ENCODE assay signal across 19 cellular contexts in genomic region chr2:70607121-70607551, GRCh38. TPM values are rescaled to one million over a fixed set of nuclear protein-coding genes. Genes with fewer than 3 reads are reported as not detected.
DNase-seq lines count a peak whose midpoint lies in the region; ATAC-seq and TF ChIP-seq lines count a peak whose summit lies in the region.
"Had no signal": no experiment of that assay in that cellular context is flagged by ENCODE, and none has a peak within 500 bp of the region (broad histone marks: within the 10 kb centered on the region; RNA-seq: fewer than 3 reads in every experiment).

No MANE protein-coding gene starts in this region.

- 29 to 34% (median 31%) methylated on average over 8 of the region's 8 CpGs for WGBS in psoas muscle, 3 donors

- H3K4me3 ChIP-seq in astrocyte of the cerebellum (ENCODE audit: low read depth, low read length) (no peak overlapping the region), psoas muscle (no peak overlapping the region)
- H3K4me3 ChIP-seq: GM23338, lower lobe of right lung had no signal

- in situ Hi-C loops in astrocyte of the cerebellum (cut with HindIII; ENCODE audit: low sequenced_read_pairs) = no loop called here

- intact Hi-C loops in psoas muscle (cut with DNase I) = no loop called here

- H3K27ac ChIP-seq in psoas muscle = no peak overlapping the region
- H3K27ac ChIP-seq: 22Rv1, lower lobe of right lung had no signal

- TF ChIP-seq CTCF in astrocyte of the cerebellum (IDR thresholded peaks at IDR 0.05; ENCODE audit: low read depth, low read length, missing control alignments) (no peak), psoas muscle (IDR thresholded peaks at IDR 0.05) (no peak)

- no peak for ATAC-seq in psoas muscle
- ATAC-seq: activated CD8-positive, alpha-beta memory T cell treated with anti-CD3 and anti-CD28 coated beads, Interleukin-2, amount 10 ng/mL, durations not matched to agents 7 days and 5 days; GM23338; lower lobe of right lung; stimulated activated memory B cell treated with anti-CD40 and anti-IgM and Interleukin-4, amounts not matched to agents 10 μg/mL and 1 μg/mL and 100 μg/mL, for 72 hours had no signal

- DNase-seq in NCI-H2196 (lab: John Stamatoyannopoulos, UW; ENCODE audit: unreplicated experiment) (peak; percentile 2), NCI-H2196 treated with DMSO at 0.1 percent for 48 hours (lab: John Stamatoyannopoulos, UW; ENCODE audit: unreplicated experiment) (no peak), astrocyte of the cerebellum (ENCODE audit: low read depth) (peak; percentile 39), iPS-NIHi7 (ENCODE audit: extremely low spot score) (peak; percentile 6), superior temporal gyrus (ENCODE audit: extremely low spot score) (peak; percentile 47), activated gamma-delta T cell (lab: John Stamatoyannopoulos, UW) (no peak), psoas muscle (no peak)
- DNase-seq in stimulated activated CD4-positive, alpha-beta T cell treated with anti-CD3 and anti-CD28 coated beads, Interleukin-1b, Interleukin-23, amount 100 ng/mL, for 48 hours = no peak
- DNase-seq: activated CD8-positive, alpha-beta memory T cell treated with anti-CD3 and anti-CD28 coated beads, Interleukin-2, amount 10 ng/mL, durations not matched to agents 7 days and 5 days; activated effector memory CD4-positive, alpha-beta T cell treated with Interleukin-2 at 50 U/mL for 16 hours; amniotic stem cell; DMS53; lower lobe of right lung; NCI-H1694; NCI-H524; trophoblast cell had no signal

- peaks cover 0 to 8% (median 0%) of the 10 kb centered on the region in 3 donors for H3K27me3 ChIP-seq in psoas muscle (ENCODE audit: insufficient read depth in 3 of 3, low read length in 2 of 3)

- H3K36me3 ChIP-seq in psoas muscle (ENCODE audit: insufficient read depth in 1 of 2, low read depth in 1 of 2) = no peaks in the 10 kb centered on the region
- H3K36me3 ChIP-seq: lower lobe of right lung had no signal

- no peaks in the 10 kb centered on the region for H3K9me3 ChIP-seq in psoas muscle
- H3K9me3 ChIP-seq: lower lobe of right lung had no signal

- no peaks in the 10 kb centered on the region for H3K4me1 ChIP-seq in psoas muscle
- H3K4me1 ChIP-seq: lower lobe of right lung had no signal

RNA-seq across cellular contexts. Expression of gene TGFA, which starts 53.5 kb away (rescaled TPM):
- total RNA-seq in psoas muscle = under 1 TPM; 0.08 to 0.39 (median 0.18) TPM
- polyA plus RNA-seq in psoas muscle = under 1 TPM; 0.03 to 0.12 (median 0.09) TPM
- total RNA-seq: activated CD8-positive, alpha-beta memory T cell treated with anti-CD3 and anti-CD28 coated beads, Interleukin-2, amount 10 ng/mL, durations not matched to agents 7 days and 5 days had no signal

Comparison
In these comparisons a context has a peak if more than half of its experiments do, and no peak if none do; other contexts are left out.
1. DNase-seq: peak in NCI-H2196 (single experiment), astrocyte of the cerebellum (single experiment), iPS-NIHi7 (single experiment) and superior temporal gyrus (single experiment); none in NCI-H2196 treated with DMSO at 0.1 percent for 48 hours (single experiment), activated gamma-delta T cell (single experiment), stimulated activated CD4-positive, alpha-beta T cell treated with anti-CD3 and anti-CD28 coated beads, Interleukin-1b, Interleukin-23, amount 100 ng/mL, for 48 hours (single experiment) and psoas muscle (0 of 2).